In the genomic region with DNA sequence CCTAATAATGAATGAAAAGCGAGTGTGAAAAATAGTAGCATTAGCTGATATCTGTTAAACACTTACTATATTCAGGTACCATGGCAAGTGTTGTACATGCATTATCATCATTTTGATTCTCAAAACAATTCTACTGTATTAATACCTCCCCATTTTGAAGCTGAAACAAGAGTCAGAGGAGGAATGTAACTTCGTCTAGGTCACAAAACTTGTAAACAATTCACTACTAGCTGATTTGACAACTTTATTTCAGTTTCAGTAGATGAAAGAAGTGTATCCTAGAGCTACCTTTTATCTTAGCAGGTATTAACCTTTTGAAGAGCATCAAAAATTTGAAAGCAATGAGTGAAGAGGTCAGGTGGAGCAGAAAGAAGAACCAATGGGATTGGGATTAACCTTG, we compare ENCODE assay signal across 19 cellular contexts. TPM values are rescaled to one million over a fixed set of nuclear protein-coding genes. Genes with fewer than 3 reads are reported as not detected.
DNase-seq lines count a peak whose midpoint lies in the region; ATAC-seq and TF ChIP-seq lines count a peak whose summit lies in the region.
"Had no signal": no experiment of that assay in that cellular context is flagged by ENCODE, and none has a peak within 500 bp of the region (broad histone marks: within the 10 kb centered on the region; RNA-seq: fewer than 3 reads in every experiment).

No MANE protein-coding gene starts in this region.

- no peaks in the 10 kb centered on the region for H3K27me3 Mint-ChIP-seq in CD14-positive monocyte (ENCODE audit: low read depth in 3 of 3)
- H3K27me3 Mint-ChIP-seq in activated CD4-positive, alpha-beta memory T cell treated with anti-CD3 and anti-CD28 coated beads, Interleukin-2, amount 10 ng/mL, durations not matched to agents 7 days and 5 days, result no peaks in the 10 kb centered on the region

- TF ChIP-seq CTCF in CD14-positive monocyte (IDR thresholded peaks at IDR 0.05), result no peak
- no peak for TF ChIP-seq CTCF in lower lobe of right lung (IDR thresholded peaks at IDR 0.05)
- no peak for TF ChIP-seq CTCF in prostate gland (IDR thresholded peaks at IDR 0.05)
- no peak for TF ChIP-seq CTCF in thyroid gland (IDR thresholded peaks at IDR 0.05)

- no peak for ATAC-seq in lower lobe of right lung
- no peak for ATAC-seq in GM18519 (IDR thresholded peaks at IDR 0.05; ENCODE audit: low FRiP score, unreplicated experiment)

- H3K36me3 ChIP-seq in lower lobe of right lung (no peaks in the 10 kb centered on the region), prostate gland (no peaks in the 10 kb centered on the region), thyroid gland (no peaks in the 10 kb centered on the region)
- H3K36me3 ChIP-seq: HAP-1 had no signal

- H3K4me1 ChIP-seq in lower lobe of right lung, result peaks cover 12% of the 10 kb centered on the region
- H3K4me1 ChIP-seq in prostate gland (replicated peaks), result no peaks in the 10 kb centered on the region
- no peaks in the 10 kb centered on the region for H3K4me1 ChIP-seq in thyroid gland

- DNase-seq in CD14-positive monocyte (ENCODE audit: low spot score) (no peak), lower lobe of right lung (no peak), prostate gland (ENCODE audit: low spot score) (no peak), SIG-M5 treated with dmso at 0.1 percent for 504 hours (lab: John Stamatoyannopoulos, UW; ENCODE audit: unreplicated experiment) (no peak), thyroid gland (no peak)
- DNase-seq in activated CD4-positive, alpha-beta memory T cell treated with anti-CD3 and anti-CD28 coated beads, Interleukin-2, amount 10 ng/mL, durations not matched to agents 7 days and 5 days, result no peak
- DNase-seq: activated CD8-positive, alpha-beta memory T cell treated with anti-CD3 and anti-CD28 coated beads for 24 hours; mesendoderm; NCI-H187; occipital lobe; T-helper 9 cell had no signal

- H3K4me3 ChIP-seq in GM08714 (ENCODE audit: low read length) (peak overlapping the region; percentile 83), lower lobe of right lung (peak overlapping the region; percentile 34), prostate gland (no peak overlapping the region), thyroid gland (replicated peaks in 1 of 3) (no peak overlapping the region)
- H3K4me3 ChIP-seq: HAP-1, smooth muscle cell had no signal

- H3K4me1 Mint-ChIP-seq in CD14-positive monocyte, result peaks cover 75% of the 10 kb centered on the region
- peaks cover 70% of the 10 kb centered on the region for H3K4me1 Mint-ChIP-seq in activated CD4-positive, alpha-beta memory T cell treated with anti-CD3 and anti-CD28 coated beads, Interleukin-2, amount 10 ng/mL, durations not matched to agents 7 days and 5 days

- intact Hi-C loops in CD14-positive monocyte (cut with micrococcal nuclease), result loop anchor here in 1 of 2 donors (2.0 to 5.0 kb wide), 3 partner anchors 31 to 285 kb away; a partner anchor contains a TSS
- intact Hi-C loops in lower lobe of right lung (cut with DNase I), result no loop called here
- intact Hi-C loops in prostate gland (cut with DNase I), result no loop called here
- intact Hi-C loops in thyroid gland (cut with DNase I), result no loop called here

- peak overlapping the region; percentile 5 to 99 (median 67) for H3K27ac Mint-ChIP-seq in CD14-positive monocyte
- peak overlapping the region; percentile 80 for H3K27ac Mint-ChIP-seq in activated CD4-positive, alpha-beta memory T cell treated with anti-CD3 and anti-CD28 coated beads, Interleukin-2, amount 10 ng/mL, durations not matched to agents 7 days and 5 days

- no peaks in the 10 kb centered on the region for H3K9me3 ChIP-seq in lower lobe of right lung
- H3K9me3 ChIP-seq in prostate gland, result no peaks in the 10 kb centered on the region
- H3K9me3 ChIP-seq in thyroid gland, result no peaks in the 10 kb centered on the region
- H3K9me3 ChIP-seq: HAP-1 had no signal

- TF ChIP-seq POLR2A in prostate gland (IDR thresholded peaks at IDR 0.05) (no peak), thyroid gland (IDR thresholded peaks at IDR 0.05) (no peak)

- CTCF ChIA-PET in activated CD4-positive, alpha-beta memory T cell treated with anti-CD3 and anti-CD28 coated beads, Interleukin-2, amount 10 ng/mL, durations not matched to agents 7 days and 5 days (lab: Charles Lee), result interaction anchor here (0.7 to 1.8 kb wide), 14 partner anchors 9 to 149 kb away, joined by 3 to 9 read pairs (median 3); a partner anchor contains a TSS

- peak overlapping the region; percentile 66 to 80 for H3K4me3 Mint-ChIP-seq in CD14-positive monocyte
- peak overlapping the region; percentile 72 for H3K4me3 Mint-ChIP-seq in activated CD4-positive, alpha-beta memory T cell treated with anti-CD3 and anti-CD28 coated beads, Interleukin-2, amount 10 ng/mL, durations not matched to agents 7 days and 5 days

- POLR2A ChIA-PET in activated CD4-positive, alpha-beta memory T cell treated with anti-CD3 and anti-CD28 coated beads, Interleukin-2, amount 10 ng/mL, durations not matched to agents 7 days and 5 days (lab: Charles Lee), result interaction anchor here (0.7 to 10.4 kb wide), 18 partner anchors 14 to 149 kb away, joined by 3 to 203 read pairs (median 4); a partner anchor contains a TSS

- H3K9me3 Mint-ChIP-seq in CD14-positive monocyte, result peaks cover 0 to 1% (median 0%) of the 10 kb centered on the region in 7 donors
- no peaks in the 10 kb centered on the region for H3K9me3 Mint-ChIP-seq in activated CD4-positive, alpha-beta memory T cell treated with anti-CD3 and anti-CD28 coated beads, Interleukin-2, amount 10 ng/mL, durations not matched to agents 7 days and 5 days

- H3K27me3 ChIP-seq in lower lobe of right lung (ENCODE audit: low read depth), result no peaks in the 10 kb centered on the region
- H3K27me3 ChIP-seq in prostate gland (replicated peaks; ENCODE audit: insufficient read depth), result no peaks in the 10 kb centered on the region
- H3K27me3 ChIP-seq in thyroid gland, result no peaks in the 10 kb centered on the region

- H3K36me3 Mint-ChIP-seq in CD14-positive monocyte, result peaks cover 3 to 6% of the 10 kb centered on the region in 2 donors
- peaks cover 11% of the 10 kb centered on the region for H3K36me3 Mint-ChIP-seq in activated CD4-positive, alpha-beta memory T cell treated with anti-CD3 and anti-CD28 coated beads, Interleukin-2, amount 10 ng/mL, durations not matched to agents 7 days and 5 days (ENCODE audit: low read depth)

- H3K27ac ChIP-seq in lower lobe of right lung (peak overlapping the region; percentile 63), prostate gland (no peak overlapping the region), thyroid gland (no peak overlapping the region)
- H3K27ac ChIP-seq: KMS-11 had no signal

- WGBS in prostate gland, result 63% methylated on average over 2 of the region's 2 CpGs
- 66 to 70% methylated on average over 2 of the region's 2 CpGs for WGBS in thyroid gland, 2 donors

RNA-seq across cellular contexts. Expression of a gene that starts 1.6 kb away (rescaled TPM):
- 10 to 100 TPM; 14.5 to 33.5 TPM for polyA plus RNA-seq in CD14-positive monocyte
- 10 to 100 TPM; 21.6 to 23.3 TPM for total RNA-seq in activated CD4-positive, alpha-beta memory T cell treated with anti-CD3 and anti-CD28 coated beads, Interleukin-2, amount 10 ng/mL, durations not matched to agents 7 days and 5 days
- total RNA-seq in lower lobe of right lung (24.1 TPM), prostate gland (1 to 10 TPM; 1.2 to 6.7 TPM), thyroid gland (1 to 10 TPM; 1.8 to 5.8 (median 2.4) TPM)
- total RNA-seq: chondrocyte, glomerular endothelial cell, NCI-H460, smooth muscle cell had no signal
- polyA plus RNA-seq: smooth muscle cell had no signal

RNA-seq across cellular contexts. Expression of a gene that starts 54.6 kb away (rescaled TPM):
- under 1 TPM; 0.50 to 0.72 TPM for polyA plus RNA-seq in CD14-positive monocyte
- 10 to 100 TPM; 32.0 to 33.8 TPM for total RNA-seq in activated CD4-positive, alpha-beta memory T cell treated with anti-CD3 and anti-CD28 coated beads, Interleukin-2, amount 10 ng/mL, durations not matched to agents 7 days and 5 days
- 4.8 TPM for total RNA-seq in lower lobe of right lung
- 1 to 10 TPM in 1 of 2 donors, under 1 TPM in 1; 0.64 to 1.4 TPM for total RNA-seq in prostate gland
- total RNA-seq in thyroid gland, result 1 to 10 TPM; 1.3 to 3.6 (median 1.7) TPM
- total RNA-seq: chondrocyte, glomerular endothelial cell, NCI-H460, occipital lobe, smooth muscle cell had no signal
- polyA plus RNA-seq: smooth muscle cell had no signal

Comparison
In these comparisons a context has a peak if more than half of its experiments do, and no peak if none do; other contexts are left out.
1. H3K4me3 ChIP-seq: peak in GM08714 (single experiment) and lower lobe of right lung (single experiment); none in prostate gland (0 of 2) and thyroid gland (0 of 3).